In genomic region chr10:34731885-34732701, GRCh38 we compare ENCODE assay signal across 15 cellular contexts.
DNase-seq lines count a peak whose midpoint lies in the region; ATAC-seq, FAIRE-seq and TF ChIP-seq lines count a peak whose summit lies in the region.
"Had no signal": no experiment of that assay in that cellular context is flagged by ENCODE, and none has a peak within 500 bp of the region (broad histone marks: within the 10 kb centered on the region; RNA-seq: fewer than 3 reads in every experiment).

No MANE protein-coding gene starts in this region.

- H3K4me1 ChIP-seq in breast epithelium = peaks cover 0 to 4% of the 10 kb centered on the region in 2 donors
- H3K4me1 ChIP-seq in GM12878 (ENCODE audit: control insufficient read depth, insufficient read depth, low read length) = no peaks in the 10 kb centered on the region

- no peak overlapping the region for H2AFZ ChIP-seq in GM12878 (ENCODE audit: control insufficient read depth, low read depth, low read length)

- H3K9ac ChIP-seq in GM12878 (ENCODE audit: control insufficient read depth, insufficient read depth, low read length) = no peak overlapping the region

- H3K4me3 ChIP-seq in breast epithelium (no peak overlapping the region), GM12878 (no peak overlapping the region), H7 (ENCODE audit: insufficient read depth, low read depth, low read length) (no peak overlapping the region)
- H3K4me3 ChIP-seq: adrenal gland, Peyer's patch had no signal

- TF ChIP-seq POLR2A in breast epithelium (IDR thresholded peaks at IDR 0.05) (no peak), GM12878 (IDR thresholded peaks at IDR 0.05; ENCODE audit: low read depth, low read length) (no peak)

- no peaks in the 10 kb centered on the region for H3K79me2 ChIP-seq in GM12878 (ENCODE audit: control insufficient read depth, insufficient read depth, low read length)

- 49% methylated on average over 7 of the region's 7 CpGs for WGBS in GM12878 (ENCODE audit: insufficient coverage, insufficient replicate concordance, low lambda C conversion rate, missing lambda C conversion rate)

- H3K9me3 Mint-ChIP-seq in MCF 10A (ENCODE audit: unreplicated experiment) = no peaks in the 10 kb centered on the region
- H3K9me3 Mint-ChIP-seq: naive B cell had no signal

- H3K27me3 Mint-ChIP-seq in MCF 10A (ENCODE audit: insufficient read depth, unreplicated experiment) = no peaks in the 10 kb centered on the region
- H3K27me3 Mint-ChIP-seq: naive B cell had no signal

- ATAC-seq in GM12878 = no peak

- peak overlapping the region; percentile 86 for H3K27ac Mint-ChIP-seq in MCF 10A (ENCODE audit: low read depth, unreplicated experiment)
- H3K27ac Mint-ChIP-seq: immature natural killer cell had no signal

- intact Hi-C loops in MCF 10A (cut with micrococcal nuclease) (no loop called here), breast epithelium (cut with DNase I; ENCODE audit: low total_unique reads) (no loop called here), GM12878 (cut with micrococcal nuclease; ENCODE audit: unreplicated experiment) (no loop called here)

- CTCF ChIA-PET in MCF 10A (lab: Yijun Ruan, JAX) = interaction anchor here (0.9 to 1.5 kb wide), 4 partner anchors 9 to 256 kb away, joined by 3 to 4 read pairs (median 4); no protein-coding TSS in a partner anchor
- CTCF ChIA-PET in GM12878 (lab: Yijun Ruan, JAX) = interaction anchor here (1.0 to 9.8 kb wide), 32 partner anchors 8 to 464 kb away, joined by 3 to 90 read pairs (median 6); partner anchors contain the start of gene PARD3

- TF ChIP-seq CTCF in MCF 10A (IDR thresholded peaks at IDR 0.05; ENCODE audit: unreplicated experiment) (no peak), breast epithelium (IDR thresholded peaks at IDR 0.05) (no peak), GM12878 (IDR thresholded peaks at IDR 0.05 in 2 of 3, conservative IDR thresholded peaks at IDR 0.05 in 1 of 3; ENCODE audit: control insufficient read depth in 2 of 3, extremely low read depth in 1 of 3, insufficient read depth in 1 of 3, low read depth in 3 of 3, low read length in 3 of 3) (no peak)

- no peak for TF ChIP-seq RAD21 in GM12878 (IDR thresholded peaks at IDR 0.05; ENCODE audit: insufficient read depth, low read depth, low read length)

- no peaks in the 10 kb centered on the region for H4K20me1 ChIP-seq in GM12878 (ENCODE audit: control insufficient read depth, insufficient read depth)

- SMC1A ChIA-PET in GM12878 (lab: Charles Lee; ENCODE audit: uncharacterized antibody, unreplicated experiment) = interaction anchor here (0.7 to 5.1 kb wide), 25 partner anchors 8 to 236 kb away, joined by 3 to 51 read pairs (median 6); no protein-coding TSS in a partner anchor

- peak; percentile 87 for DNase-seq in MCF 10A (ENCODE audit: unreplicated experiment)
- no peak for DNase-seq in breast epithelium (ENCODE audit: low spot score in 2 of 2)
- DNase-seq in GM12878 (ENCODE audit: low read depth, low spot score) = no peak
- DNase-seq in hepatic stellate cell (ENCODE audit: low spot score) = peak; percentile 28
- DNase-seq in NCI-H2196 (lab: John Stamatoyannopoulos, UW; ENCODE audit: unreplicated experiment) = no peak
- no peak for DNase-seq in H7
- no peak for DNase-seq in NCI-H1048 (lab: John Stamatoyannopoulos, UW)
- no peak for DNase-seq in midbrain (lab: John Stamatoyannopoulos, UW)
- DNase-seq: immature natural killer cell, naive B cell, Peyer's patch had no signal

- peak overlapping the region; percentile 36 for H3K4me3 Mint-ChIP-seq in MCF 10A (ENCODE audit: unreplicated experiment)
- H3K4me3 Mint-ChIP-seq: immature natural killer cell, naive B cell had no signal

- H3K36me3 Mint-ChIP-seq in MCF 10A (ENCODE audit: insufficient read depth, unreplicated experiment) = peaks cover 5% of the 10 kb centered on the region
- H3K36me3 Mint-ChIP-seq: immature natural killer cell, naive B cell had no signal

- H3K36me3 ChIP-seq in breast epithelium (no peaks in the 10 kb centered on the region), GM12878 (ENCODE audit: control insufficient read depth in 2 of 2, insufficient read depth in 2 of 2, low read length in 1 of 2) (no peaks in the 10 kb centered on the region), H7 (replicated peaks; ENCODE audit: control insufficient read depth, insufficient read depth, low read length) (no peaks in the 10 kb centered on the region)
- H3K36me3 ChIP-seq: adrenal gland, Peyer's patch had no signal

- RAD21 ChIA-PET in GM12878 (lab: Charles Lee; ENCODE audit: unreplicated experiment) = interaction anchor here (0.7 to 3.9 kb wide), 25 partner anchors 8 to 219 kb away, joined by 3 to 28 read pairs (median 5); no protein-coding TSS in a partner anchor

- POLR2A ChIA-PET in MCF 10A (lab: Yijun Ruan, JAX) (interaction anchor here (0.6 to 3.6 kb wide), 15 partner anchors 8 to 256 kb away, joined by 3 to 22 read pairs (median 7); no protein-coding TSS in a partner anchor), GM12878 (lab: Charles Lee) (interaction anchor here (0.5 to 2.0 kb wide), 9 partner anchors 8 to 156 kb away, joined by 3 to 8 read pairs (median 4); no protein-coding TSS in a partner anchor)

- no peak overlapping the region for H3K27ac ChIP-seq in breast epithelium
- H3K27ac ChIP-seq in GM12878 (ENCODE audit: control insufficient read depth, insufficient read depth) = no peak overlapping the region
- H3K27ac ChIP-seq: adrenal gland had no signal

- no TSS peak for BruUV-seq in MCF 10A (replicated peaks; lab: Mats Ljungman, UMichigan)
- BruUV-seq in GM12878 (replicated peaks; lab: Mats Ljungman, UMichigan) = no TSS peak

- TF ChIP-seq EP300 in GM12878 (IDR thresholded peaks at IDR 0.05; ENCODE audit: borderline replicate concordance in 1 of 2, control insufficient read depth in 1 of 2, low read depth in 2 of 2, low read length in 2 of 2) = no peak

- no peak overlapping the region for H3K4me2 ChIP-seq in GM12878 (ENCODE audit: control insufficient read depth, insufficient read depth)

- in situ Hi-C loops in GM12878 (cut with MboI) = no loop called here

- H3K27me3 ChIP-seq in breast epithelium (no peaks in the 10 kb centered on the region), GM12878 (replicated peaks in 1 of 2; ENCODE audit: control insufficient read depth in 2 of 2, insufficient read depth in 2 of 2, low read length in 1 of 2) (no peaks in the 10 kb centered on the region), H7 (ENCODE audit: control insufficient read depth, insufficient read depth, low read length) (no peaks in the 10 kb centered on the region)
- H3K27me3 ChIP-seq: adrenal gland, Peyer's patch had no signal

- FAIRE-seq in GM12878 (lab: Jason Lieb, UNC) = no peak
- FAIRE-seq: A204.1, endometrium, small intestine had no signal

- H3K9me3 ChIP-seq in breast epithelium = no peaks in the 10 kb centered on the region
- no peaks in the 10 kb centered on the region for H3K9me3 ChIP-seq in GM12878 (replicated peaks; ENCODE audit: control insufficient read depth, insufficient read depth, low read length)
- H3K9me3 ChIP-seq: adrenal gland, Peyer's patch had no signal

- H3K4me1 Mint-ChIP-seq in MCF 10A (ENCODE audit: insufficient read depth, unreplicated experiment) = peaks cover 30% of the 10 kb centered on the region
- H3K4me1 Mint-ChIP-seq: immature natural killer cell, naive B cell had no signal

TF ChIP-seq in GM12878, 131 proteins besides CTCF, POLR2A, EP300 and RAD21:
- TF ChIP-seq PKNOX1 (IDR thresholded peaks at IDR 0.05) (peak; percentile 59), ATF7 (IDR thresholded peaks at IDR 0.05; ENCODE audit: low read depth) (0 out of 2 replicates have a peak, but pooled peaks have one; percentile 17), SREBF2 (IDR thresholded peaks at IDR 0.05; ENCODE audit: low read length) (no peak)

Comparison
In these comparisons a context has a peak if more than half of its experiments do, and no peak if none do; other contexts are left out.
1. DNase-seq: peak in MCF 10A (single experiment) and hepatic stellate cell (single experiment); none in breast epithelium (0 of 2), GM12878 (single experiment), NCI-H2196 (single experiment), H7 (single experiment), NCI-H1048 (single experiment) and midbrain (single experiment).